In genomic region chr7:143436539-143436938, GRCh38 we compare ENCODE assay signal across 2 cellular contexts.
TF ChIP-seq lines count a peak whose summit lies in the region.

No MANE protein-coding gene starts in this region.

TF ChIP-seq in GM23338, 12 proteins besides CTCF, POLR2A, EP300 and RAD21:
- TF ChIP-seq POLR2AphosphoS5 (IDR thresholded peaks at IDR 0.05; ENCODE audit: low read depth), result no peak
- no peak for TF ChIP-seq REST (IDR thresholded peaks at IDR 0.05; ENCODE audit: unreplicated experiment)
- no peak for TF ChIP-seq CREB1 (CRISPR knock-in tag; IDR thresholded peaks at IDR 0.05; ENCODE audit: low read depth)
- no peak for TF ChIP-seq EZH2phosphoT487 (IDR thresholded peaks at IDR 0.05; ENCODE audit: unreplicated experiment)
- no peak for TF ChIP-seq JUNB (IDR thresholded peaks at IDR 0.05; ENCODE audit: unreplicated experiment)
- no peak for TF ChIP-seq ETS1 (IDR thresholded peaks at IDR 0.05)
- TF ChIP-seq ZNF331 (CRISPR knock-in tag; IDR thresholded peaks at IDR 0.05; ENCODE audit: low read depth), result no peak
- no peak for TF ChIP-seq STAT1 (IDR thresholded peaks at IDR 0.05; ENCODE audit: unreplicated experiment)
- TF ChIP-seq ZNF462 (CRISPR knock-in tag; IDR thresholded peaks at IDR 0.05), result no peak
- no peak for TF ChIP-seq NANOG (IDR thresholded peaks at IDR 0.05; ENCODE audit: borderline replicate concordance)
- no peak for TF ChIP-seq EZH2 (IDR thresholded peaks at IDR 0.05; ENCODE audit: low read depth, unreplicated experiment)
- TF ChIP-seq ZNF114 (CRISPR knock-in tag; IDR thresholded peaks at IDR 0.05), result no peak
TF ChIP-seq in GM23338: peak in this region for 0.

TF ChIP-seq in H1, 55 proteins besides CTCF, POLR2A, EP300 and RAD21:
- TF ChIP-seq POLR2AphosphoS5 (IDR thresholded peaks at IDR 0.05; ENCODE audit: low read depth, low read length), result no peak
- no peak for TF ChIP-seq CHD7 (IDR thresholded peaks at IDR 0.05; ENCODE audit: insufficient replicate concordance, low read length)
